18 cellular contexts compared by ENCODE assay signal in genomic region chr11:61975638-61976419, GRCh38. TPM values are rescaled to one million over a fixed set of nuclear protein-coding genes. Genes with fewer than 3 reads are reported as not detected.
DNase-seq lines count a peak whose midpoint lies in the region; ATAC-seq, FAIRE-seq and TF ChIP-seq lines count a peak whose summit lies in the region.
"Had no signal": no experiment of that assay in that cellular context is flagged by ENCODE, and none has a peak within 500 bp of the region (broad histone marks: within the 10 kb centered on the region; RNA-seq: fewer than 3 reads in every experiment).

No MANE protein-coding gene starts in this region.

- peak overlapping the region; percentile 79 for H3K27ac Mint-ChIP-seq in stimulated activated effector memory CD8-positive, alpha-beta T cell treated with anti-CD3 and anti-CD28 coated beads, Interleukin-12 subunit alpha, Interleukin-12 subunit beta, amount 100 ng/mL, for 72 hours
- H3K27ac Mint-ChIP-seq: CD4-positive, alpha-beta T cell had no signal

- no peak for FAIRE-seq in HepG2 (lab: Jason Lieb, UNC)

- no peaks in the 10 kb centered on the region for H3K36me3 Mint-ChIP-seq in stimulated activated effector memory CD8-positive, alpha-beta T cell treated with anti-CD3 and anti-CD28 coated beads, Interleukin-12 subunit alpha, Interleukin-12 subunit beta, amount 100 ng/mL, for 72 hours

- 0 out of 2 replicates have a peak, but pooled peaks cover 5% of the 10 kb centered on the region for H3K4me1 ChIP-seq in HEK293 (ENCODE audit: control insufficient read depth, insufficient read depth, low read length)
- peaks cover 96% of the 10 kb centered on the region for H3K4me1 ChIP-seq in HepG2 (ENCODE audit: insufficient read depth, low read length)
- H3K4me1 ChIP-seq in smooth muscle cell (ENCODE audit: low read depth), result peaks cover 28% of the 10 kb centered on the region

- BruUV-seq in HepG2 (replicated peaks; lab: Mats Ljungman, UMichigan), result no TSS peak

- POLR2A ChIA-PET in HEK293 (lab: Yijun Ruan, JAX), result no interaction called here
- POLR2A ChIA-PET in HepG2 (lab: Yijun Ruan, JAX), result interaction anchor here (0.6 to 14.8 kb wide), 11 partner anchors 9 to 161 kb away, joined by 3 to 518 read pairs (median 43); partner anchors contain the start of genes BEST1 and FTH1

- in situ Hi-C loops in HepG2 (cut with HindIII; ENCODE audit: extremely low pct_ligation_motif_present, low pct_unique_long_range_greater_than_20kb), result no loop called here

- TF ChIP-seq EP300 in HepG2 (IDR thresholded peaks at IDR 0.05; ENCODE audit: low read depth in 2 of 2, low read length in 2 of 2), result no peak
- no peak for TF ChIP-seq EP300 in HepG2 (CRISPR knock-in tag; IDR thresholded peaks at IDR 0.05; ENCODE audit: borderline replicate concordance)

- H2AFZ ChIP-seq in HepG2 (ENCODE audit: low read length) (no peak overlapping the region), smooth muscle cell (ENCODE audit: low read depth) (no peak overlapping the region)
- H2AFZ ChIP-seq: GM23248 had no signal

- H3K9ac ChIP-seq in HepG2 (ENCODE audit: insufficient read depth, low read depth, low read length) (peak overlapping the region; percentile 100; the same call in 1 of the 2 replicates), smooth muscle cell (ENCODE audit: low read depth) (no peak overlapping the region)
- H3K9ac ChIP-seq: GM23248 had no signal

- H3K27ac ChIP-seq in HEK293 (ENCODE audit: extremely low read depth, low read depth, low read length), result no peak overlapping the region
- H3K27ac ChIP-seq in HepG2 (ENCODE audit: extremely low read length, insufficient read depth, low read length), result peak overlapping the region; percentile 100
- no peak overlapping the region for H3K27ac ChIP-seq in smooth muscle cell (ENCODE audit: low read depth)
- H3K27ac ChIP-seq: cardiac muscle cell, GM23248 had no signal

- TF ChIP-seq CTCF in HEK293 (tag by site-specific recombination; IDR thresholded peaks at IDR 0.05), result no peak
- TF ChIP-seq CTCF in HepG2 (CRISPR knock-in tag; IDR thresholded peaks at IDR 0.05), result no peak
- TF ChIP-seq CTCF in smooth muscle cell (IDR thresholded peaks at IDR 0.05; ENCODE audit: borderline replicate concordance, insufficient read depth, poor library complexity, severe bottlenecking), result no peak

- no peak overlapping the region for H3K4me3 ChIP-seq in HEK293 (ENCODE audit: low read depth, low read length)
- H3K4me3 ChIP-seq in HepG2 (replicated peaks in 1 of 3; ENCODE audit: insufficient read depth in 1 of 3, low read depth in 2 of 3, low read length in 3 of 3), result no peak overlapping the region
- no peak overlapping the region for H3K4me3 ChIP-seq in smooth muscle cell
- H3K4me3 ChIP-seq: cardiac muscle cell, GM23248 had no signal

- H3F3A ChIP-seq in smooth muscle cell (ENCODE audit: low read depth), result peaks cover 13% of the 10 kb centered on the region

- no peak for TF ChIP-seq RAD21 in HepG2 (CRISPR knock-in tag; IDR thresholded peaks at IDR 0.05)

- H3K27me3 ChIP-seq in HepG2 (ENCODE audit: control insufficient read depth in 1 of 2, insufficient read depth in 2 of 2, low read length in 2 of 2), result no peaks in the 10 kb centered on the region; a peak in 1 of 5 replicates
- H3K27me3 ChIP-seq in smooth muscle cell (ENCODE audit: low read depth), result no peaks in the 10 kb centered on the region
- H3K27me3 ChIP-seq: cardiac muscle cell had no signal

- CTCF ChIA-PET in HEK293 (lab: Yijun Ruan, JAX), result interaction anchor here (0.7 to 1.3 kb wide), 2 partner anchors 28 to 37 kb away, joined by 3 read pairs; no protein-coding TSS in a partner anchor
- CTCF ChIA-PET in HepG2 (lab: Yijun Ruan, JAX; ENCODE audit: low intra/inter-chr PET ratio, low total read pairs), result no interaction called here

- H4K20me1 ChIP-seq in HepG2 (ENCODE audit: insufficient read depth, low read length) (no peaks in the 10 kb centered on the region), smooth muscle cell (ENCODE audit: low read depth) (no peaks in the 10 kb centered on the region)

- no peaks in the 10 kb centered on the region for H3K9me3 Mint-ChIP-seq in stimulated activated effector memory CD8-positive, alpha-beta T cell treated with anti-CD3 and anti-CD28 coated beads, Interleukin-12 subunit alpha, Interleukin-12 subunit beta, amount 100 ng/mL, for 72 hours
- H3K9me3 Mint-ChIP-seq: CD4-positive, alpha-beta T cell had no signal

- H3K9me3 ChIP-seq in HEK293 (ENCODE audit: control insufficient read depth, insufficient read depth, low read depth, low read length) (no peaks in the 10 kb centered on the region), HepG2 (ENCODE audit: low read length) (no peaks in the 10 kb centered on the region), smooth muscle cell (replicated peaks; ENCODE audit: low read depth) (no peaks in the 10 kb centered on the region)

- H3K4me2 ChIP-seq in HepG2 (ENCODE audit: low read depth, low read length), result peak overlapping the region; percentile 99
- H3K4me2 ChIP-seq in smooth muscle cell, result no peak overlapping the region

- DNase-seq in astrocyte of the hippocampus (ENCODE audit: low read depth, low spot score) (peak; percentile 41), HepG2 (ENCODE audit: low spot score) (no peak), NCI-H526 treated with DMSO at 0.1 percent for 48 hours (lab: John Stamatoyannopoulos, UW) (no peak), smooth muscle cell (lab: John Stamatoyannopoulos, UW; ENCODE audit: unreplicated experiment) (no peak), SKM-1 (lab: John Stamatoyannopoulos, UW; ENCODE audit: unreplicated experiment) (no peak), HT-29 (ENCODE audit: low spot score) (no peak)
- DNase-seq in stimulated activated effector memory CD8-positive, alpha-beta T cell treated with anti-CD3 and anti-CD28 coated beads, Interleukin-12 subunit alpha, Interleukin-12 subunit beta, amount 100 ng/mL, for 72 hours (ENCODE audit: low spot score in 2 of 2), result no peak
- DNase-seq: activated CD4-positive, alpha-beta T cell treated with anti-CD3 and anti-CD28 coated beads, Interleukin-2, amount 50 U/mL, for 1 hour; CD4-positive, alpha-beta T cell; GM23248; MM.1S; NCI-H2107; retina; stimulated activated CD4-positive, alpha-beta T cell treated with anti-CD3 and anti-CD28 coated beads, Interleukin-4, amount 100 ng/mL, for 4 hours; stimulated activated naive CD4-positive, alpha-beta T cell treated with Interleukin-2 at 50 U/mL for 16 hours; T-helper 2 cell had no signal

- peaks cover 3% of the 10 kb centered on the region for H3K79me2 ChIP-seq in HepG2 (ENCODE audit: insufficient read depth, low read length)
- H3K79me2 ChIP-seq in smooth muscle cell (ENCODE audit: low read depth), result no peaks in the 10 kb centered on the region

- intact Hi-C loops in HepG2 (cut with micrococcal nuclease; ENCODE audit: unreplicated experiment), result no loop called here

- H3K36me3 ChIP-seq in HEK293 (ENCODE audit: control insufficient read depth in 2 of 2, insufficient read depth in 1 of 2, low read length in 2 of 2), result no peaks in the 10 kb centered on the region
- no peaks in the 10 kb centered on the region for H3K36me3 ChIP-seq in HepG2 (replicated peaks in 1 of 2; ENCODE audit: control insufficient read depth in 1 of 2, insufficient read depth in 2 of 2, low read length in 2 of 2)
- no peaks in the 10 kb centered on the region for H3K36me3 ChIP-seq in smooth muscle cell (ENCODE audit: low read depth)
- H3K36me3 ChIP-seq: cardiac muscle cell had no signal

- no peak for ATAC-seq in HepG2
- ATAC-seq in stimulated activated effector memory CD8-positive, alpha-beta T cell treated with anti-CD3 and anti-CD28 coated beads, Interleukin-12 subunit alpha, Interleukin-12 subunit beta, amount 100 ng/mL, for 72 hours, result no peak

- 90% methylated on average over 15 of the region's 15 CpGs for WGBS in HepG2 (ENCODE audit: low lambda C conversion rate)
- WGBS in smooth muscle cell (ENCODE audit: low lambda C conversion rate), result 85% methylated on average over 15 of the region's 15 CpGs

- H3K4me3 Mint-ChIP-seq in stimulated activated effector memory CD8-positive, alpha-beta T cell treated with anti-CD3 and anti-CD28 coated beads, Interleukin-12 subunit alpha, Interleukin-12 subunit beta, amount 100 ng/mL, for 72 hours, result no peak overlapping the region
- H3K4me3 Mint-ChIP-seq: CD4-positive, alpha-beta T cell had no signal

- peaks cover 26% of the 10 kb centered on the region for H3K4me1 Mint-ChIP-seq in stimulated activated effector memory CD8-positive, alpha-beta T cell treated with anti-CD3 and anti-CD28 coated beads, Interleukin-12 subunit alpha, Interleukin-12 subunit beta, amount 100 ng/mL, for 72 hours

- no peak for TF ChIP-seq POLR2A in HepG2 (IDR thresholded peaks at IDR 0.05; ENCODE audit: insufficient read depth in 1 of 2, low read depth in 2 of 2, low read length in 2 of 2)

RNA-seq across cellular contexts. Expression of gene FTH1, which starts 8.4 kb away (rescaled TPM):
- total RNA-seq in HepG2 (2016; rRNA removed; fragmentation: Illumina TruSeq; extraction: Trizol), result 544 and 607 TPM in 2 replicates
- 3,105 and 3,667 TPM in 2 replicates for total RNA-seq in HepG2 (2016; cell fraction: cytosol; rRNA removed; fragmentation: Illumina TruSeq; extraction: Trizol; ENCODE audit: low read depth)
- total RNA-seq in HepG2 (2016; cell fraction: insoluble cytoplasmic fraction; rRNA removed; fragmentation: Illumina TruSeq; extraction: Trizol), result 481 and 554 TPM in 2 replicates
- total RNA-seq in HepG2 (2016; cell fraction: membrane; rRNA removed; fragmentation: Illumina TruSeq; extraction: Trizol), result 4,411 and 4,459 TPM in 2 replicates
- total RNA-seq in HepG2 (2016; cell fraction: nucleus; rRNA removed; fragmentation: Illumina TruSeq; extraction: Trizol), result 460 and 546 TPM in 2 replicates
- 760 and 802 TPM in 2 replicates for polyA plus RNA-seq in HepG2 (2011; rRNA removed)
- polyA plus RNA-seq in HepG2 (2011; cell fraction: cytosol; rRNA removed), result 904 and 962 TPM in 2 replicates
- 547 and 633 TPM in 2 replicates for polyA plus RNA-seq in HepG2 (2011; cell fraction: nucleus; rRNA removed)
- polyA plus RNA-seq in HepG2 (2012), result 4,160 and 4,286 TPM in 2 replicates
- polyA plus RNA-seq in HepG2 (2016; cell fraction: cytosol; fragmentation: Illumina TruSeq; extraction: Trizol; ENCODE audit: low read depth), result 74,852 and 83,301 TPM in 2 replicates
- 2,697 and 2,813 TPM in 2 replicates for polyA plus RNA-seq in HepG2 (2016; cell fraction: insoluble cytoplasmic fraction; fragmentation: Illumina TruSeq; extraction: Trizol; ENCODE audit: low read depth)
- polyA plus RNA-seq in HepG2 (2016; cell fraction: membrane; fragmentation: Illumina TruSeq; extraction: Trizol; ENCODE audit: low read depth), result 37,583 and 39,786 TPM in 2 replicates
- polyA plus RNA-seq in HepG2 (2016; cell fraction: nucleus; fragmentation: Illumina TruSeq; extraction: Trizol; ENCODE audit: insufficient read depth, low read depth), result 2,546 and 3,012 TPM in 2 replicates
- polyA minus RNA-seq in HepG2 (2011; rRNA and poly(A)+ RNA removed; ENCODE audit: low replicate concordance), result 361 and 877 TPM in 2 replicates
- 693 and 773 TPM in 2 replicates for polyA minus RNA-seq in HepG2 (2011; cell fraction: cytosol; rRNA and poly(A)+ RNA removed)
- 191 and 263 TPM in 2 replicates for polyA minus RNA-seq in HepG2 (2011; cell fraction: nucleus; rRNA and poly(A)+ RNA removed)
- 903 and 1,173 TPM in 2 replicates for total RNA-seq in smooth muscle cell
- 6,048 and 7,176 TPM in 2 replicates for polyA plus RNA-seq in smooth muscle cell
- total RNA-seq in HT-29 (2014; rRNA removed; shearing (Covaris generic)), result 1,803 and 2,077 TPM in 2 replicates

RNA-seq across cellular contexts. Expression of gene BEST1, which starts 25.7 kb away (rescaled TPM):
- total RNA-seq in HepG2 (2016; rRNA removed; fragmentation: Illumina TruSeq; extraction: Trizol) (0.09 TPM in 1 of 2 replicates, not detected in the other), smooth muscle cell (2.4 and 2.6 TPM in 2 replicates)
- 0.09 and 0.10 TPM in 2 replicates for total RNA-seq in HepG2 (2016; cell fraction: cytosol; rRNA removed; fragmentation: Illumina TruSeq; extraction: Trizol; ENCODE audit: low read depth)
- 0.09 TPM in 1 of 2 replicates, not detected in the other for total RNA-seq in HepG2 (2016; cell fraction: insoluble cytoplasmic fraction; rRNA removed; fragmentation: Illumina TruSeq; extraction: Trizol)
- 0.06 and 0.07 TPM in 2 replicates for total RNA-seq in HepG2 (2016; cell fraction: membrane; rRNA removed; fragmentation: Illumina TruSeq; extraction: Trizol)
- 0.13 and 0.16 TPM in 2 replicates for total RNA-seq in HepG2 (2016; cell fraction: nucleus; rRNA removed; fragmentation: Illumina TruSeq; extraction: Trizol)
- polyA plus RNA-seq in HepG2 (2011; rRNA removed) (0.65 and 2.3 TPM in 2 replicates), smooth muscle cell (1.6 and 2.8 TPM in 2 replicates)
- polyA plus RNA-seq in HepG2 (2011; cell fraction: cytosol; rRNA removed), result 0.24 and 0.96 TPM in 2 replicates
- polyA plus RNA-seq in HepG2 (2011; cell fraction: nucleus; rRNA removed), result 2.9 and 8.0 TPM in 2 replicates
- 1.1 and 1.9 TPM in 2 replicates for polyA plus RNA-seq in HepG2 (2012)
- polyA plus RNA-seq in HepG2 (2016; cell fraction: cytosol; fragmentation: Illumina TruSeq; extraction: Trizol; ENCODE audit: low read depth), result 1.3 and 1.4 TPM in 2 replicates
- polyA plus RNA-seq in HepG2 (2016; cell fraction: insoluble cytoplasmic fraction; fragmentation: Illumina TruSeq; extraction: Trizol; ENCODE audit: low read depth), result 0.07 TPM in 1 of 2 replicates, not detected in the other
- 0.37 and 0.43 TPM in 2 replicates for polyA plus RNA-seq in HepG2 (2016; cell fraction: membrane; fragmentation: Illumina TruSeq; extraction: Trizol; ENCODE audit: low read depth)
- polyA plus RNA-seq in HepG2 (2016; cell fraction: nucleus; fragmentation: Illumina TruSeq; extraction: Trizol; ENCODE audit: insufficient read depth, low read depth), result not detected in 2 replicates
- 0.28 and 1.6 TPM in 2 replicates for polyA minus RNA-seq in HepG2 (2011; rRNA and poly(A)+ RNA removed; ENCODE audit: low replicate concordance)
- 0.44 and 0.79 TPM in 2 replicates for polyA minus RNA-seq in HepG2 (2011; cell fraction: cytosol; rRNA and poly(A)+ RNA removed)
- polyA minus RNA-seq in HepG2 (2011; cell fraction: nucleus; rRNA and poly(A)+ RNA removed), result 1.7 and 6.0 TPM in 2 replicates
- 0.46 TPM in 1 of 2 replicates, not detected in the other for total RNA-seq in HT-29 (2014; rRNA removed; shearing (Covaris generic))

RNA-seq across cellular contexts. Expression of gene RAB3IL1, which starts 58.5 kb away (rescaled TPM):
- total RNA-seq in HepG2 (2016; rRNA removed; fragmentation: Illumina TruSeq; extraction: Trizol) (1.2 and 1.3 TPM in 2 replicates), smooth muscle cell (4.8 and 4.9 TPM in 2 replicates)
- 0.61 and 2.5 TPM in 2 replicates for total RNA-seq in HepG2 (2016; cell fraction: cytosol; rRNA removed; fragmentation: Illumina TruSeq; extraction: Trizol; ENCODE audit: low read depth)
- total RNA-seq in HepG2 (2016; cell fraction: insoluble cytoplasmic fraction; rRNA removed; fragmentation: Illumina TruSeq; extraction: Trizol), result 1.2 and 1.4 TPM in 2 replicates
- total RNA-seq in HepG2 (2016; cell fraction: membrane; rRNA removed; fragmentation: Illumina TruSeq; extraction: Trizol), result 1.2 and 1.4 TPM in 2 replicates
- total RNA-seq in HepG2 (2016; cell fraction: nucleus; rRNA removed; fragmentation: Illumina TruSeq; extraction: Trizol), result 0.72 and 0.84 TPM in 2 replicates
- polyA plus RNA-seq in HepG2 (2011; rRNA removed) (2.0 and 2.2 TPM in 2 replicates), smooth muscle cell (9.8 and 11.6 TPM in 2 replicates)
- polyA plus RNA-seq in HepG2 (2011; cell fraction: cytosol; rRNA removed), result 1.3 and 3.0 TPM in 2 replicates
- polyA plus RNA-seq in HepG2 (2011; cell fraction: nucleus; rRNA removed), result 2.5 and 3.7 TPM in 2 replicates
- polyA plus RNA-seq in HepG2 (2012), result 1.4 and 2.3 TPM in 2 replicates
- 1.5 and 1.7 TPM in 2 replicates for polyA plus RNA-seq in HepG2 (2016; cell fraction: cytosol; fragmentation: Illumina TruSeq; extraction: Trizol; ENCODE audit: low read depth)
- 1.9 and 2.5 TPM in 2 replicates for polyA plus RNA-seq in HepG2 (2016; cell fraction: insoluble cytoplasmic fraction; fragmentation: Illumina TruSeq; extraction: Trizol; ENCODE audit: low read depth)
- polyA plus RNA-seq in HepG2 (2016; cell fraction: membrane; fragmentation: Illumina TruSeq; extraction: Trizol; ENCODE audit: low read depth), result 1.9 and 2.3 TPM in 2 replicates
- polyA plus RNA-seq in HepG2 (2016; cell fraction: nucleus; fragmentation: Illumina TruSeq; extraction: Trizol; ENCODE audit: insufficient read depth, low read depth), result 2.9 and 6.6 TPM in 2 replicates
- 2.6 and 7.7 TPM in 2 replicates for polyA minus RNA-seq in HepG2 (2011; rRNA and poly(A)+ RNA removed; ENCODE audit: low replicate concordance)
- 2.8 and 11.9 TPM in 2 replicates for polyA minus RNA-seq in HepG2 (2011; cell fraction: cytosol; rRNA and poly(A)+ RNA removed)
- polyA minus RNA-seq in HepG2 (2011; cell fraction: nucleus; rRNA and poly(A)+ RNA removed), result 1.1 and 1.3 TPM in 2 replicates
- 1.6 TPM in 1 of 2 replicates, not detected in the other for total RNA-seq in HT-29 (2014; rRNA removed; shearing (Covaris generic))
- total RNA-seq: CD4-positive, alpha-beta T cell had no signal

Comparison
In these comparisons a context has a peak if more than half of its experiments do, and no peak if none do; other contexts are left out.
1. Of the 63 proteins assayed by ChIP-seq in both HepG2 and HEK293: peak only in HepG2: ZFP41 and ZNF501; only in HEK293: none; in both: none; in neither: 61.